20 cellular contexts compared by ENCODE assay signal in the genomic region with DNA sequence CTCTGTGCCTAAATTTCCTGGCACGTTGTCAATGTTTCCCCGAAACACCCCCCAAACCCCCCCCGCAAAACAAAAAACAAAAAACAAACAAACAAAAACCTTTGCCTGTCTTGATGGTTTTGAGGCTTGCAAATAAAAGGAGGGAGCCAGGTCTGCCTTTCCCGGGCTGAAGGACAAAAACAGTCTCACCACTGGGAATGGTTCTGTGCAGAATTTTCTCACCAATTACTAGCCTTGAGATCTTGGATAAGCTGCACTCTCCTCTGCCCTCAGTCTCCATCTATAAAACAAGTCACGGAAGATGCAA. TPM values are rescaled to one million over a fixed set of nuclear protein-coding genes. Genes with fewer than 3 reads are reported as not detected.
DNase-seq lines count a peak whose midpoint lies in the region; ATAC-seq and TF ChIP-seq lines count a peak whose summit lies in the region.
"Had no signal": no experiment of that assay in that cellular context is flagged by ENCODE, and none has a peak within 500 bp of the region (broad histone marks: within the 10 kb centered on the region; RNA-seq: fewer than 3 reads in every experiment).

No MANE protein-coding gene starts in this region.

- TF ChIP-seq POLR2A in NB4 (IDR thresholded peaks at IDR 0.05; ENCODE audit: extremely low read depth, insufficient read length) (no peak), gastroesophageal sphincter (IDR thresholded peaks at IDR 0.05) (no peak)

- H3K36me3 Mint-ChIP-seq in CD14-positive monocyte: peaks cover 13 to 31% of the 10 kb centered on the region in 2 donors
- peaks cover 23% of the 10 kb centered on the region for H3K36me3 Mint-ChIP-seq in effector memory CD8-positive, alpha-beta T cell (ENCODE audit: insufficient read depth)

- peak overlapping the region; percentile 8 for H3K4me3 ChIP-seq in A673 (ENCODE audit: low read depth, low read length, poor library complexity, severe bottlenecking)
- peak overlapping the region; percentile 48 for H3K4me3 ChIP-seq in NB4 (ENCODE audit: low read depth, low read length)
- H3K4me3 ChIP-seq in gastroesophageal sphincter: no peak overlapping the region
- H3K4me3 ChIP-seq: heart right ventricle, ovary, skin epidermis had no signal

- ATAC-seq in effector memory CD8-positive, alpha-beta T cell (replicated peaks): no peak
- ATAC-seq in HG02571 (IDR thresholded peaks at IDR 0.05; ENCODE audit: unreplicated experiment) (no peak), GM21390 (IDR thresholded peaks at IDR 0.05; ENCODE audit: unreplicated experiment) (no peak), gastroesophageal sphincter (no peak)
- ATAC-seq: heart right ventricle, Right ventricle myocardium inferior had no signal

- 7 to 10% methylated on average over 2 to 3 of the region's 5 CpGs for WGBS in gastroesophageal sphincter (ENCODE audit: low coverage in 1 of 2), 2 donors

- peaks cover 47% of the 10 kb centered on the region for H3K4me1 Mint-ChIP-seq in CD14-positive monocyte
- H3K4me1 Mint-ChIP-seq in effector memory CD8-positive, alpha-beta T cell (ENCODE audit: low read depth in 2 of 2): peaks cover 20% of the 10 kb centered on the region in 2 donors

- H3K4me3 Mint-ChIP-seq in CD14-positive monocyte: peak overlapping the region; percentile 69 to 89
- peak overlapping the region; percentile 14 to 62 for H3K4me3 Mint-ChIP-seq in effector memory CD8-positive, alpha-beta T cell

- no peak for DNase-seq in A673 (ENCODE audit: low spot score)
- no peak for DNase-seq in CD14-positive monocyte (ENCODE audit: low spot score)
- DNase-seq in NB4 (ENCODE audit: low read depth): no peak
- DNase-seq in effector memory CD8-positive, alpha-beta T cell: no peak
- no peak for DNase-seq in activated CD4-positive, CD25-positive, alpha-beta regulatory T cell (lab: John Stamatoyannopoulos, UW)
- DNase-seq: activated gamma-delta T cell; brain microvascular endothelial cell; C1 segment of cervical spinal cord; heart right ventricle; kidney glomerular epithelial cell; midbrain; NK-92 treated with Interleukin-12 subunit alpha and Interleukin-12 subunit beta, amount 100 ng/mL, for 24 hours; ovary; T1000 had no signal

- H3K27me3 Mint-ChIP-seq in CD14-positive monocyte (ENCODE audit: low read depth in 3 of 3): peaks cover 99% of the 10 kb centered on the region in 3 donors
- H3K27me3 Mint-ChIP-seq in effector memory CD8-positive, alpha-beta T cell: peaks cover 87 to 100% of the 10 kb centered on the region in 2 donors

- H3K9me3 ChIP-seq in A673 (ENCODE audit: low read depth, low read length, poor library complexity, severe bottlenecking) (no peaks in the 10 kb centered on the region), gastroesophageal sphincter (peaks cover 0 to 15% (median 0%) of the 10 kb centered on the region in 3 donors)

- no TSS peak for BruUV-seq in A673 (replicated peaks; lab: Mats Ljungman, UMichigan)

- H3K27ac ChIP-seq in A673 (ENCODE audit: low read depth, low read length, poor library complexity, severe bottlenecking): no peak overlapping the region
- no peak overlapping the region for H3K27ac ChIP-seq in gastroesophageal sphincter
- H3K27ac ChIP-seq: brain microvascular endothelial cell, heart right ventricle, ovary, skin epidermis had no signal

- CTCF ChIA-PET in A673 (lab: Charles Lee): no interaction called here

- H3K36me3 ChIP-seq in A673 (ENCODE audit: insufficient read depth, low read length, poor library complexity, severe bottlenecking) (no peaks in the 10 kb centered on the region), gastroesophageal sphincter (no peaks in the 10 kb centered on the region)
- H3K36me3 ChIP-seq: brain microvascular endothelial cell, heart right ventricle, ovary had no signal

- POLR2A ChIA-PET in A673 (lab: Charles Lee; ENCODE audit: low non-redundant PET): no interaction called here

- peaks cover 7% of the 10 kb centered on the region for H3K4me1 ChIP-seq in A673 (ENCODE audit: insufficient read depth, low read length, poor library complexity, severe bottlenecking)
- H3K4me1 ChIP-seq in gastroesophageal sphincter: peaks cover 0 to 31% (median 4%) of the 10 kb centered on the region in 3 donors

- H3K27me3 ChIP-seq in A673 (replicated peaks; ENCODE audit: insufficient read depth, low read depth, low read length, poor library complexity) (no peaks in the 10 kb centered on the region), gastroesophageal sphincter (peaks cover 100% of the 10 kb centered on the region)
- H3K27me3 ChIP-seq: ovary had no signal

- H3K27ac Mint-ChIP-seq in CD14-positive monocyte: no peak overlapping the region
- H3K27ac Mint-ChIP-seq in effector memory CD8-positive, alpha-beta T cell: peak overlapping the region in 1 of 2 donors; percentile 72
- H3K27ac Mint-ChIP-seq: activated CD4-positive, alpha-beta memory T cell treated with anti-CD3 and anti-CD28 coated beads for 36 hours had no signal

- H3K9me3 Mint-ChIP-seq in CD14-positive monocyte: peaks cover 9 to 56% (median 47%) of the 10 kb centered on the region in 7 donors
- no peaks in the 10 kb centered on the region for H3K9me3 Mint-ChIP-seq in effector memory CD8-positive, alpha-beta T cell

- TF ChIP-seq CTCF in A673 (conservative IDR thresholded peaks at IDR 0.05; ENCODE audit: low read depth, low read length) (no peak), CD14-positive monocyte (IDR thresholded peaks at IDR 0.05) (no peak), NB4 (IDR thresholded peaks at IDR 0.05; ENCODE audit: low read depth, low read length) (no peak), gastroesophageal sphincter (IDR thresholded peaks at IDR 0.05) (no peak)

- intact Hi-C loops in A673 (cut with micrococcal nuclease; ENCODE audit: unreplicated experiment): no loop called here
- intact Hi-C loops in CD14-positive monocyte (cut with micrococcal nuclease): no loop called here

- TF ChIP-seq EP300 in gastroesophageal sphincter (IDR thresholded peaks at IDR 0.05): no peak

RNA-seq across cellular contexts. Expression of gene NKX3-2, which starts 15.5 kb away (rescaled TPM):
- 2.4 and 3.1 TPM in 2 replicates for total RNA-seq in A673 (2021)
- polyA plus RNA-seq in CD14-positive monocyte: not detected
- total RNA-seq in gastroesophageal sphincter: 1 to 10 TPM in 3 of 4 donors, under 1 TPM in 1; 0.62 to 5.5 (median 3.0) TPM
- total RNA-seq: activated CD4-positive, alpha-beta memory T cell treated with anti-CD3 and anti-CD28 coated beads for 36 hours; heart right ventricle; Right ventricle myocardium inferior had no signal
- polyA plus RNA-seq: heart right ventricle had no signal

RNA-seq across cellular contexts. Expression of gene RAB28, which starts 44.6 kb away (rescaled TPM):
- 22.6 and 24.8 TPM in 2 replicates for total RNA-seq in A673 (2021)
- 10 to 100 TPM; 17.8 to 18.0 TPM for polyA plus RNA-seq in CD14-positive monocyte
- 10 to 100 TPM; 14.8 to 25.7 (median 18.3) TPM for total RNA-seq in gastroesophageal sphincter

Comparison
In these comparisons a context has a peak if more than half of its experiments do, and no peak if none do; other contexts are left out.
1. H3K4me3 ChIP-seq: peak in A673 (single experiment) and NB4 (single experiment); none in gastroesophageal sphincter (0 of 2).